14 cellular contexts compared by ENCODE assay signal in genomic region chr12:108572166-108572790, GRCh38. TPM values are rescaled to one million over a fixed set of nuclear protein-coding genes. Genes with fewer than 3 reads are reported as not detected.
DNase-seq lines count a peak whose midpoint lies in the region; ATAC-seq and TF ChIP-seq lines count a peak whose summit lies in the region.
"Had no signal": no experiment of that assay in that cellular context is flagged by ENCODE, and none has a peak within 500 bp of the region (broad histone marks: within the 10 kb centered on the region; RNA-seq: fewer than 3 reads in every experiment).

No MANE protein-coding gene starts in this region.

- peaks cover 57% of the 10 kb centered on the region for H3K4me1 Mint-ChIP-seq in activated T-helper 17 cell treated with anti-CD3 and anti-CD28 coated beads, Interleukin-2, amount 50 U/mL, for 72 hours
- H3K4me1 Mint-ChIP-seq in naive thymus-derived CD8-positive, alpha-beta T cell, result peaks cover 43 to 93% (median 80%) of the 10 kb centered on the region in 4 donors
- H3K4me1 Mint-ChIP-seq in activated naive CD8-positive, alpha-beta T cell treated with anti-CD3 and anti-CD28 coated beads, Interleukin-2, amount 50 U/mL, for 24 hours, result peaks cover 81% of the 10 kb centered on the region

- DNase-seq in GM12865 (ENCODE audit: low read depth) (peak; percentile 85), putamen (ENCODE audit: low spot score) (no peak)
- DNase-seq in naive thymus-derived CD8-positive, alpha-beta T cell, result no peak
- DNase-seq in stimulated activated CD4-positive, alpha-beta T cell treated with anti-CD3 and anti-CD28 coated beads, Interleukin-2, amount 100 ng/mL, for 48 hours, result no peak
- DNase-seq in activated naive CD8-positive, alpha-beta T cell treated with anti-CD3 and anti-CD28 coated beads, Interleukin-2, amount 50 U/mL, for 24 hours, result no peak
- DNase-seq: aorta; effector CD8-positive, alpha-beta T cell; IMR-90; left ventricle myocardium superior; NCI-H2081; stimulated activated naive CD4-positive, alpha-beta T cell treated with Interleukin-2 at 50 U/mL for 16 hours had no signal

- POLR2A ChIA-PET in naive thymus-derived CD8-positive, alpha-beta T cell (lab: Charles Lee), result no interaction called here

- no peaks in the 10 kb centered on the region for H3K27me3 Mint-ChIP-seq in activated T-helper 17 cell treated with anti-CD3 and anti-CD28 coated beads, Interleukin-2, amount 50 U/mL, for 72 hours
- no peaks in the 10 kb centered on the region for H3K27me3 Mint-ChIP-seq in naive thymus-derived CD8-positive, alpha-beta T cell
- H3K27me3 Mint-ChIP-seq in activated naive CD8-positive, alpha-beta T cell treated with anti-CD3 and anti-CD28 coated beads, Interleukin-2, amount 50 U/mL, for 24 hours, result peaks cover 3% of the 10 kb centered on the region

- peak; percentile 28 for ATAC-seq in GM19463 (IDR thresholded peaks at IDR 0.05; ENCODE audit: unreplicated experiment)
- peak; percentile 40 for ATAC-seq in activated T-helper 17 cell treated with anti-CD3 and anti-CD28 coated beads, Interleukin-2, amount 50 U/mL, for 72 hours (replicated peaks)
- no peak for ATAC-seq in naive thymus-derived CD8-positive, alpha-beta T cell
- ATAC-seq in HG03460 (IDR thresholded peaks at IDR 0.05; ENCODE audit: unreplicated experiment), result no peak
- no peak for ATAC-seq in activated naive CD8-positive, alpha-beta T cell treated with anti-CD3 and anti-CD28 coated beads, Interleukin-2, amount 50 U/mL, for 24 hours
- ATAC-seq: left ventricle myocardium superior had no signal

- peak overlapping the region; percentile 55 for H3K4me3 Mint-ChIP-seq in activated T-helper 17 cell treated with anti-CD3 and anti-CD28 coated beads, Interleukin-2, amount 50 U/mL, for 72 hours
- peak overlapping the region in 2 of 10 donors; percentile 8 to 58 for H3K4me3 Mint-ChIP-seq in naive thymus-derived CD8-positive, alpha-beta T cell
- no peak overlapping the region for H3K4me3 Mint-ChIP-seq in activated naive CD8-positive, alpha-beta T cell treated with anti-CD3 and anti-CD28 coated beads, Interleukin-2, amount 50 U/mL, for 24 hours

- no peak for TF ChIP-seq CTCF in GM12865 (IDR thresholded peaks at IDR 0.05; ENCODE audit: insufficient read depth, low read depth, low read length, missing control alignments)

- peaks cover 36% of the 10 kb centered on the region for H3K36me3 Mint-ChIP-seq in activated T-helper 17 cell treated with anti-CD3 and anti-CD28 coated beads, Interleukin-2, amount 50 U/mL, for 72 hours (ENCODE audit: low read depth)
- H3K36me3 Mint-ChIP-seq in naive thymus-derived CD8-positive, alpha-beta T cell, result peaks cover 0 to 17% (median 5%) of the 10 kb centered on the region in 3 donors
- H3K36me3 Mint-ChIP-seq in activated naive CD8-positive, alpha-beta T cell treated with anti-CD3 and anti-CD28 coated beads, Interleukin-2, amount 50 U/mL, for 24 hours (ENCODE audit: low read depth), result peaks cover 29% of the 10 kb centered on the region

- H3K4me3 ChIP-seq in GM12865 (ENCODE audit: low read depth, low read length), result peak overlapping the region; percentile 43

- peak overlapping the region; percentile 77 for H3K27ac Mint-ChIP-seq in activated T-helper 17 cell treated with anti-CD3 and anti-CD28 coated beads, Interleukin-2, amount 50 U/mL, for 72 hours
- peak overlapping the region; percentile 50 to 99 (median 88) for H3K27ac Mint-ChIP-seq in naive thymus-derived CD8-positive, alpha-beta T cell
- H3K27ac Mint-ChIP-seq in activated naive CD8-positive, alpha-beta T cell treated with anti-CD3 and anti-CD28 coated beads, Interleukin-2, amount 50 U/mL, for 24 hours, result no peak overlapping the region

- H3K9me3 Mint-ChIP-seq in activated T-helper 17 cell treated with anti-CD3 and anti-CD28 coated beads, Interleukin-2, amount 50 U/mL, for 72 hours, result no peaks in the 10 kb centered on the region
- H3K9me3 Mint-ChIP-seq in naive thymus-derived CD8-positive, alpha-beta T cell, result no peaks in the 10 kb centered on the region
- H3K9me3 Mint-ChIP-seq in activated naive CD8-positive, alpha-beta T cell treated with anti-CD3 and anti-CD28 coated beads, Interleukin-2, amount 50 U/mL, for 24 hours, result no peaks in the 10 kb centered on the region

RNA-seq across cellular contexts. Expression of gene ISCU, which starts 9.9 kb away (rescaled TPM):
- 10 to 100 TPM; 93.3 to 98.7 TPM for total RNA-seq in activated T-helper 17 cell treated with anti-CD3 and anti-CD28 coated beads, Interleukin-2, amount 50 U/mL, for 72 hours
- 100 to 1,000 TPM; 176 to 184 TPM for total RNA-seq in naive thymus-derived CD8-positive, alpha-beta T cell
- polyA plus RNA-seq in naive thymus-derived CD8-positive, alpha-beta T cell, result 100 to 1,000 TPM; 287 to 373 (median 324) TPM

RNA-seq across cellular contexts. Expression of gene SART3, which starts 11.3 kb away (rescaled TPM):
- total RNA-seq in activated T-helper 17 cell treated with anti-CD3 and anti-CD28 coated beads, Interleukin-2, amount 50 U/mL, for 72 hours, result 10 to 100 TPM; 85.0 to 98.6 TPM
- total RNA-seq in naive thymus-derived CD8-positive, alpha-beta T cell, result 10 to 100 TPM; 93.4 to 95.7 TPM
- polyA plus RNA-seq in naive thymus-derived CD8-positive, alpha-beta T cell, result 10 to 100 TPM; 33.3 to 36.6 (median 36.1) TPM

RNA-seq across cellular contexts. Expression of gene TMEM119, which starts 25.6 kb away (rescaled TPM):
- under 1 TPM; 0.24 to 0.71 TPM for total RNA-seq in activated T-helper 17 cell treated with anti-CD3 and anti-CD28 coated beads, Interleukin-2, amount 50 U/mL, for 72 hours
- total RNA-seq in naive thymus-derived CD8-positive, alpha-beta T cell, result under 1 TPM; 0.26 to 0.77 TPM
- under 1 TPM in 2 of 3 donors, not detected in 1; 0.06 to 0.21 TPM for polyA plus RNA-seq in naive thymus-derived CD8-positive, alpha-beta T cell

RNA-seq across cellular contexts. Expression of gene FICD, which starts 57.2 kb away (rescaled TPM):
- 1 to 10 TPM; 2.9 to 3.6 TPM for total RNA-seq in activated T-helper 17 cell treated with anti-CD3 and anti-CD28 coated beads, Interleukin-2, amount 50 U/mL, for 72 hours
- total RNA-seq in naive thymus-derived CD8-positive, alpha-beta T cell, result 1 to 10 TPM; 4.6 to 5.6 TPM
- polyA plus RNA-seq in naive thymus-derived CD8-positive, alpha-beta T cell, result 1 to 10 TPM; 1.2 to 1.8 (median 1.4) TPM

Comparison
In these comparisons a context has a peak if more than half of its experiments do, and no peak if none do; other contexts are left out.
1. ATAC-seq: peak in GM19463 (single experiment) and activated T-helper 17 cell treated with anti-CD3 and anti-CD28 coated beads, Interleukin-2, amount 50 U/mL, for 72 hours (single experiment); none in naive thymus-derived CD8-positive, alpha-beta T cell (0 of 2), HG03460 (single experiment) and activated naive CD8-positive, alpha-beta T cell treated with anti-CD3 and anti-CD28 coated beads, Interleukin-2, amount 50 U/mL, for 24 hours (single experiment).